ENCODE assay signal across 10 cellular contexts in genomic region chr15:82808634-82809041, GRCh38. TPM values are rescaled to one million over a fixed set of nuclear protein-coding genes. Genes with fewer than 3 reads are reported as not detected.
DNase-seq lines count a peak whose midpoint lies in the region; ATAC-seq and TF ChIP-seq lines count a peak whose summit lies in the region.
"Had no signal": no experiment of that assay in that cellular context is flagged by ENCODE, and none has a peak within 500 bp of the region (broad histone marks: within the 10 kb centered on the region; RNA-seq: fewer than 3 reads in every experiment).

No MANE protein-coding gene starts in this region.

- H3K79me2 ChIP-seq in Karpas-422 (ENCODE audit: low read length) = peaks cover 37% of the 10 kb centered on the region
- peaks cover 12% of the 10 kb centered on the region for H3K79me2 ChIP-seq in neural progenitor cell (ENCODE audit: low read depth)

- H3K9me3 Mint-ChIP-seq in CD8-positive, alpha-beta T cell = no peaks in the 10 kb centered on the region
- H3K9me3 Mint-ChIP-seq in central memory CD8-positive, alpha-beta T cell = no peaks in the 10 kb centered on the region
- H3K9me3 Mint-ChIP-seq in neural progenitor cell = no peaks in the 10 kb centered on the region
- no peaks in the 10 kb centered on the region for H3K9me3 Mint-ChIP-seq in activated T-helper 1 cell treated with anti-CD3 and anti-CD28 coated beads, Interleukin-12 subunit alpha, Interleukin-12 subunit beta, Interleukin-2, Interleukin-4 antibody, amounts not matched to agents 30 ng/mL and 10 ng/mL and 1 ng/mL, durations not matched to agents 14 hours and 24 hours and 36 hours

- H3K4me1 ChIP-seq in CD8-positive, alpha-beta T cell (ENCODE audit: insufficient read depth, low read length) = peaks cover 26% of the 10 kb centered on the region
- peaks cover 60% of the 10 kb centered on the region for H3K4me1 ChIP-seq in Karpas-422 (ENCODE audit: low read length)
- H3K4me1 ChIP-seq in neural progenitor cell = peaks cover 11% of the 10 kb centered on the region

- H4K20me1 ChIP-seq in Karpas-422 (ENCODE audit: insufficient read depth, low read depth, low read length) (peaks cover 16% of the 10 kb centered on the region), neural progenitor cell (ENCODE audit: low read depth) (peaks cover 13% of the 10 kb centered on the region)

- H3K4me1 Mint-ChIP-seq in CD8-positive, alpha-beta T cell (ENCODE audit: low read depth) = peaks cover 25% of the 10 kb centered on the region
- H3K4me1 Mint-ChIP-seq in central memory CD8-positive, alpha-beta T cell = peaks cover 28% of the 10 kb centered on the region
- peaks cover 25% of the 10 kb centered on the region for H3K4me1 Mint-ChIP-seq in neural progenitor cell
- peaks cover 34% of the 10 kb centered on the region for H3K4me1 Mint-ChIP-seq in activated T-helper 1 cell treated with anti-CD3 and anti-CD28 coated beads, Interleukin-12 subunit alpha, Interleukin-12 subunit beta, Interleukin-2, Interleukin-4 antibody, amounts not matched to agents 30 ng/mL and 10 ng/mL and 1 ng/mL, durations not matched to agents 14 hours and 24 hours and 36 hours (ENCODE audit: low read depth)

- peak overlapping the region; percentile 88 for H3K4me3 Mint-ChIP-seq in CD8-positive, alpha-beta T cell
- H3K4me3 Mint-ChIP-seq in central memory CD8-positive, alpha-beta T cell = no peak overlapping the region
- H3K4me3 Mint-ChIP-seq in neural progenitor cell = peak overlapping the region; percentile 86
- no peak overlapping the region for H3K4me3 Mint-ChIP-seq in activated T-helper 1 cell treated with anti-CD3 and anti-CD28 coated beads, Interleukin-12 subunit alpha, Interleukin-12 subunit beta, Interleukin-2, Interleukin-4 antibody, amounts not matched to agents 30 ng/mL and 10 ng/mL and 1 ng/mL, durations not matched to agents 14 hours and 24 hours and 36 hours

- no peak overlapping the region for H3K4me3 ChIP-seq in CD8-positive, alpha-beta T cell (ENCODE audit: low read depth, low read length)
- peak overlapping the region; percentile 76 for H3K4me3 ChIP-seq in Karpas-422 (ENCODE audit: low read length)
- no peak overlapping the region for H3K4me3 ChIP-seq in neural progenitor cell

- no peaks in the 10 kb centered on the region for H3K27me3 ChIP-seq in CD8-positive, alpha-beta T cell (ENCODE audit: insufficient read depth, low read length)
- H3K27me3 ChIP-seq in Karpas-422 (ENCODE audit: low read length) = no peaks in the 10 kb centered on the region
- peaks cover 31% of the 10 kb centered on the region for H3K27me3 ChIP-seq in neural progenitor cell

- H2AFZ ChIP-seq in Karpas-422 (ENCODE audit: low read length) = peak overlapping the region; percentile 86
- peak overlapping the region; percentile 97 for H2AFZ ChIP-seq in neural progenitor cell (replicated peaks)

- peaks cover 19% of the 10 kb centered on the region for H3K36me3 Mint-ChIP-seq in CD8-positive, alpha-beta T cell
- H3K36me3 Mint-ChIP-seq in central memory CD8-positive, alpha-beta T cell (ENCODE audit: insufficient read depth) = peaks cover 30% of the 10 kb centered on the region
- H3K36me3 Mint-ChIP-seq in neural progenitor cell = peaks cover 4% of the 10 kb centered on the region
- peaks cover 13% of the 10 kb centered on the region for H3K36me3 Mint-ChIP-seq in activated T-helper 1 cell treated with anti-CD3 and anti-CD28 coated beads, Interleukin-12 subunit alpha, Interleukin-12 subunit beta, Interleukin-2, Interleukin-4 antibody, amounts not matched to agents 30 ng/mL and 10 ng/mL and 1 ng/mL, durations not matched to agents 14 hours and 24 hours and 36 hours (ENCODE audit: low read depth)

- intact Hi-C loops in CD8-positive, alpha-beta T cell (cut with DNase I, micrococcal nuclease) = loop anchor here (1.0 to 5.0 kb wide), 7 partner anchors 58 to 546 kb away; partner anchors contain the start of genes RAMAC (in 2 of the 2), C15orf40 (in 1 of the 2), EFL1 (in 1 of the 2) and RPS17 (in 1 of the 2)
- intact Hi-C loops in activated T-helper 1 cell treated with anti-CD3 and anti-CD28 coated beads, Interleukin-12 subunit alpha, Interleukin-12 subunit beta, Interleukin-2, Interleukin-4 antibody, amounts not matched to agents 30 ng/mL and 10 ng/mL and 1 ng/mL, durations not matched to agents 14 hours and 24 hours and 36 hours (cut with micrococcal nuclease) = loop anchor here (2.0 kb wide), 1 partner anchor 762 kb away; the partner anchor contains the start of gene MEX3B

- CTCF ChIA-PET in CD8-positive, alpha-beta T cell (lab: Charles Lee) = interaction anchor here (1.0 kb wide), 1 partner anchor 268 kb away, joined by 4 read pairs; the partner anchor contains the start of gene RPS17

- no peak for TF ChIP-seq CTCF in CD8-positive, alpha-beta T cell (IDR thresholded peaks at IDR 0.05)
- no peak for TF ChIP-seq CTCF in neural progenitor cell (IDR thresholded peaks at IDR 0.05)

- no peak for ATAC-seq in CD8-positive, alpha-beta T cell
- ATAC-seq in central memory CD8-positive, alpha-beta T cell (replicated peaks; ENCODE audit: extremely low read depth, poor library complexity, severe bottlenecking) = no peak
- no peak for ATAC-seq in GM19467 (IDR thresholded peaks at IDR 0.05; ENCODE audit: unreplicated experiment)
- no peak for ATAC-seq in HG03439 (IDR thresholded peaks at IDR 0.05; ENCODE audit: unreplicated experiment)

- H3K36me3 ChIP-seq in CD8-positive, alpha-beta T cell (ENCODE audit: insufficient read depth, low read length) = peaks cover under 1% of the 10 kb centered on the region
- H3K36me3 ChIP-seq in Karpas-422 (ENCODE audit: insufficient read depth, low read length) (peaks cover 13% of the 10 kb centered on the region), neural progenitor cell (no peaks in the 10 kb centered on the region)

- H3K27me3 Mint-ChIP-seq in CD8-positive, alpha-beta T cell (ENCODE audit: low read depth) = no peaks in the 10 kb centered on the region
- peaks cover 5% of the 10 kb centered on the region for H3K27me3 Mint-ChIP-seq in central memory CD8-positive, alpha-beta T cell
- H3K27me3 Mint-ChIP-seq in neural progenitor cell (ENCODE audit: insufficient read depth, low read depth) = peaks cover 4% of the 10 kb centered on the region
- H3K27me3 Mint-ChIP-seq in activated T-helper 1 cell treated with anti-CD3 and anti-CD28 coated beads, Interleukin-12 subunit alpha, Interleukin-12 subunit beta, Interleukin-2, Interleukin-4 antibody, amounts not matched to agents 30 ng/mL and 10 ng/mL and 1 ng/mL, durations not matched to agents 14 hours and 24 hours and 36 hours (ENCODE audit: insufficient read depth) = peaks cover 26% of the 10 kb centered on the region

- peak overlapping the region; percentile 93 for H3K27ac Mint-ChIP-seq in CD8-positive, alpha-beta T cell
- H3K27ac Mint-ChIP-seq in central memory CD8-positive, alpha-beta T cell (ENCODE audit: low read depth) = peak overlapping the region; percentile 92
- H3K27ac Mint-ChIP-seq in neural progenitor cell = no peak overlapping the region
- no peak overlapping the region for H3K27ac Mint-ChIP-seq in activated T-helper 1 cell treated with anti-CD3 and anti-CD28 coated beads, Interleukin-12 subunit alpha, Interleukin-12 subunit beta, Interleukin-2, Interleukin-4 antibody, amounts not matched to agents 30 ng/mL and 10 ng/mL and 1 ng/mL, durations not matched to agents 14 hours and 24 hours and 36 hours

- no peaks in the 10 kb centered on the region for H3K9me3 ChIP-seq in CD8-positive, alpha-beta T cell (ENCODE audit: low read length)
- H3K9me3 ChIP-seq in Karpas-422 (ENCODE audit: low read length) = no peaks in the 10 kb centered on the region
- no peaks in the 10 kb centered on the region for H3K9me3 ChIP-seq in neural progenitor cell (ENCODE audit: low read depth)

- H3K4me2 ChIP-seq in Karpas-422 (ENCODE audit: low read depth, low read length, poor library complexity, severe bottlenecking) (peak overlapping the region; percentile 87), neural progenitor cell (no peak overlapping the region)

- H3K9ac ChIP-seq in Karpas-422 (ENCODE audit: low read length) (peak overlapping the region; percentile 65), neural progenitor cell (no peak overlapping the region)

- POLR2A ChIA-PET in CD8-positive, alpha-beta T cell (lab: Charles Lee) = interaction anchor here (0.8 to 1.9 kb wide), 5 partner anchors 10 to 269 kb away, joined by 3 to 9 read pairs (median 5); partner anchors contain the start of genes RAMAC and RPS17

- no peaks in the 10 kb centered on the region for H3K9me2 ChIP-seq in Karpas-422 (replicated peaks; ENCODE audit: insufficient read depth, low read length)

- no peak for DNase-seq in CD8-positive, alpha-beta T cell
- DNase-seq in Karpas-422 (peak; percentile 71), neural progenitor cell (ENCODE audit: low spot score) (no peak), pons (ENCODE audit: low spot score) (no peak)
- no peak for DNase-seq in central memory CD8-positive, alpha-beta T cell (ENCODE audit: low spot score in 2 of 2)
- no peak for DNase-seq in activated T-helper 1 cell treated with anti-CD3 and anti-CD28 coated beads, Interleukin-12 subunit alpha, Interleukin-12 subunit beta, Interleukin-2, Interleukin-4 antibody, amounts not matched to agents 30 ng/mL and 10 ng/mL and 1 ng/mL, durations not matched to agents 14 hours and 24 hours and 36 hours (ENCODE audit: low spot score)

- no peak overlapping the region for H3K27ac ChIP-seq in CD8-positive, alpha-beta T cell (ENCODE audit: low read depth, low read length)
- H3K27ac ChIP-seq in Karpas-422 (ENCODE audit: low read length) (peak overlapping the region; percentile 91), neural progenitor cell (no peak overlapping the region)

- H3F3A ChIP-seq in neural progenitor cell (ENCODE audit: low read depth) = peaks cover 21% of the 10 kb centered on the region

RNA-seq across cellular contexts. Expression of gene WHAMM, which starts 0.8 kb away (rescaled TPM):
- 100 to 1,000 TPM; 123 to 124 TPM for total RNA-seq in CD8-positive, alpha-beta T cell
- 7.2 and 8.3 TPM in 2 replicates for total RNA-seq in Karpas-422 (2014; rRNA removed; shearing (Covaris generic); ENCODE audit: low replicate concordance)
- total RNA-seq in neural progenitor cell (ENCODE audit: low replicate concordance) = 1.9 and 3.1 TPM in 2 replicates
- total RNA-seq in activated T-helper 1 cell treated with anti-CD3 and anti-CD28 coated beads, Interleukin-12 subunit alpha, Interleukin-12 subunit beta, Interleukin-2, Interleukin-4 antibody, amounts not matched to agents 30 ng/mL and 10 ng/mL and 1 ng/mL, durations not matched to agents 14 hours and 24 hours and 36 hours = 7.1 and 7.5 TPM in 2 replicates

RNA-seq across cellular contexts. Expression of gene FSD2, which starts 2.8 kb away (rescaled TPM):
- total RNA-seq in CD8-positive, alpha-beta T cell = not detected
- 0.67 TPM in 1 of 2 replicates, not detected in the other for total RNA-seq in Karpas-422 (2014; rRNA removed; shearing (Covaris generic); ENCODE audit: low replicate concordance)
- total RNA-seq in neural progenitor cell (ENCODE audit: low replicate concordance) = not detected in 2 replicates
- not detected in 2 replicates for total RNA-seq in activated T-helper 1 cell treated with anti-CD3 and anti-CD28 coated beads, Interleukin-12 subunit alpha, Interleukin-12 subunit beta, Interleukin-2, Interleukin-4 antibody, amounts not matched to agents 30 ng/mL and 10 ng/mL and 1 ng/mL, durations not matched to agents 14 hours and 24 hours and 36 hours
- total RNA-seq: RPMI7951, temporal lobe had no signal

Comparison
In these comparisons a context has a peak if more than half of its experiments do, and no peak if none do; other contexts are left out.
1. H3K27ac Mint-ChIP-seq: peak in CD8-positive, alpha-beta T cell (single experiment) and central memory CD8-positive, alpha-beta T cell (single experiment); none in neural progenitor cell (single experiment) and activated T-helper 1 cell treated with anti-CD3 and anti-CD28 coated beads, Interleukin-12 subunit alpha, Interleukin-12 subunit beta, Interleukin-2, Interleukin-4 antibody, amounts not matched to agents 30 ng/mL and 10 ng/mL and 1 ng/mL, durations not matched to agents 14 hours and 24 hours and 36 hours (single experiment).
2. H3K4me3 Mint-ChIP-seq: peak in CD8-positive, alpha-beta T cell (single experiment) and neural progenitor cell (single experiment); none in central memory CD8-positive, alpha-beta T cell (single experiment) and activated T-helper 1 cell treated with anti-CD3 and anti-CD28 coated beads, Interleukin-12 subunit alpha, Interleukin-12 subunit beta, Interleukin-2, Interleukin-4 antibody, amounts not matched to agents 30 ng/mL and 10 ng/mL and 1 ng/mL, durations not matched to agents 14 hours and 24 hours and 36 hours (single experiment).
3. RNA of gene WHAMM, which starts 0.8 kb away (total RNA-seq): 123 to 124 TPM in CD8-positive, alpha-beta T cell; 7.1 to 7.5 TPM in activated T-helper 1 cell treated with anti-CD3 and anti-CD28 coated beads, Interleukin-12 subunit alpha, Interleukin-12 subunit beta, Interleukin-2, Interleukin-4 antibody, amounts not matched to agents 30 ng/mL and 10 ng/mL and 1 ng/mL, durations not matched to agents 14 hours and 24 hours and 36 hours, 7.2 to 8.3 TPM in Karpas-422 and 1.9 to 3.1 TPM in neural progenitor cell; every median in the first group is over 10 times any median in the second.